12 cellular contexts compared by ENCODE assay signal in genomic region chr18:57029761-57030160, GRCh38.
DNase-seq lines count a peak whose midpoint lies in the region; ATAC-seq, FAIRE-seq and TF ChIP-seq lines count a peak whose summit lies in the region.
"Had no signal": no experiment of that assay in that cellular context is flagged by ENCODE, and none has a peak within 500 bp of the region (broad histone marks: within the 10 kb centered on the region; RNA-seq: fewer than 3 reads in every experiment).

No MANE protein-coding gene starts in this region.

- H3K36me3 ChIP-seq in HepG2 (replicated peaks in 1 of 2; ENCODE audit: control insufficient read depth in 1 of 2, insufficient read depth in 2 of 2, low read length in 2 of 2): no peaks in the 10 kb centered on the region
- peaks cover 0 to 1% (median 0%) of the 10 kb centered on the region in 4 donors for H3K36me3 ChIP-seq in right lobe of liver
- H3K36me3 ChIP-seq in adrenal gland (replicated peaks in 1 of 2): peaks cover 0 to 7% of the 10 kb centered on the region in 2 donors

- no peaks in the 10 kb centered on the region for H3K27me3 Mint-ChIP-seq in chondrocyte (ENCODE audit: low read depth)
- H3K27me3 Mint-ChIP-seq: activated naive CD8-positive, alpha-beta T cell treated with anti-CD3 and anti-CD28 coated beads for 36 hours had no signal

- intact Hi-C loops in HepG2 (cut with micrococcal nuclease; ENCODE audit: unreplicated experiment) (no loop called here), right lobe of liver (cut with DNase I) (no loop called here), adrenal gland (cut with DNase I) (no loop called here)

- 93% methylated on average over 5 of the region's 5 CpGs for WGBS in HepG2 (ENCODE audit: low lambda C conversion rate)
- 92% methylated on average over 5 of the region's 5 CpGs for WGBS in right lobe of liver (ENCODE audit: insufficient coverage, low coverage, low lambda C conversion rate, missing lambda C conversion rate)
- 94 to 97% (median 96%) methylated on average over 5 of the region's 5 CpGs for WGBS in adrenal gland, 4 donors

- peak; percentile 91 for ATAC-seq in HepG2
- no peak for ATAC-seq in right lobe of liver

- peaks cover 7% of the 10 kb centered on the region for H3K4me1 Mint-ChIP-seq in chondrocyte (ENCODE audit: low read depth)

- no peak overlapping the region for H2AFZ ChIP-seq in HepG2 (ENCODE audit: low read length)

- H3K9ac ChIP-seq in HepG2 (ENCODE audit: insufficient read depth, low read depth, low read length): no peak overlapping the region

- TF ChIP-seq CTCF in HepG2 (CRISPR knock-in tag; IDR thresholded peaks at IDR 0.05): peak; percentile 43
- TF ChIP-seq CTCF in right lobe of liver (IDR thresholded peaks at IDR 0.05): peak in 1 of 4 donors; percentile 4
- TF ChIP-seq CTCF in chondrocyte (IDR thresholded peaks at IDR 0.05): peak; percentile 11
- no peak for TF ChIP-seq CTCF in adrenal gland (IDR thresholded peaks at IDR 0.05)

- peaks cover 11% of the 10 kb centered on the region for H3K4me1 ChIP-seq in HepG2 (ENCODE audit: insufficient read depth, low read length)
- peaks cover 0 to 21% (median 4%) of the 10 kb centered on the region in 4 donors for H3K4me1 ChIP-seq in right lobe of liver
- H3K4me1 ChIP-seq in adrenal gland (replicated peaks in 1 of 2): no peaks in the 10 kb centered on the region
- H3K4me1 ChIP-seq: vagina had no signal

- no peak for TF ChIP-seq RAD21 in HepG2 (CRISPR knock-in tag; IDR thresholded peaks at IDR 0.05)

- no peaks in the 10 kb centered on the region for H3K9me3 ChIP-seq in HepG2 (ENCODE audit: low read length)
- no peaks in the 10 kb centered on the region for H3K9me3 ChIP-seq in right lobe of liver
- no peaks in the 10 kb centered on the region for H3K9me3 ChIP-seq in adrenal gland (replicated peaks in 1 of 3)
- H3K9me3 ChIP-seq: vagina had no signal

- H3K79me2 ChIP-seq in HepG2 (ENCODE audit: insufficient read depth, low read length): no peaks in the 10 kb centered on the region

- no peak overlapping the region for H3K27ac ChIP-seq in HepG2 (ENCODE audit: extremely low read length, insufficient read depth, low read length)
- no peak overlapping the region for H3K27ac ChIP-seq in right lobe of liver
- H3K27ac ChIP-seq in adrenal gland: no peak overlapping the region
- H3K27ac ChIP-seq: vagina had no signal

- BruUV-seq in HepG2 (replicated peaks; lab: Mats Ljungman, UMichigan): no TSS peak

- H3K4me3 ChIP-seq in HepG2 (replicated peaks in 1 of 3; ENCODE audit: insufficient read depth in 1 of 3, low read depth in 2 of 3, low read length in 3 of 3) (no peak overlapping the region), right lobe of liver (no peak overlapping the region), adrenal gland (no peak overlapping the region)
- H3K4me3 ChIP-seq: vagina had no signal

- H3K36me3 Mint-ChIP-seq in chondrocyte (ENCODE audit: low read depth): peaks cover 19% of the 10 kb centered on the region

- H3K4me3 Mint-ChIP-seq in chondrocyte (ENCODE audit: unreplicated experiment): no peak overlapping the region
- H3K4me3 Mint-ChIP-seq: activated naive CD8-positive, alpha-beta T cell treated with anti-CD3 and anti-CD28 coated beads for 36 hours had no signal

- no peak overlapping the region for H3K27ac Mint-ChIP-seq in chondrocyte (ENCODE audit: unreplicated experiment)
- H3K27ac Mint-ChIP-seq: activated naive CD8-positive, alpha-beta T cell treated with anti-CD3 and anti-CD28 coated beads for 36 hours had no signal

- H3K4me2 ChIP-seq in HepG2 (ENCODE audit: low read depth, low read length): no peak overlapping the region

- FAIRE-seq in HepG2 (lab: Jason Lieb, UNC) (no peak), H54 (lab: Jason Lieb, UNC) (no peak)

- no peaks in the 10 kb centered on the region for H3K9me3 Mint-ChIP-seq in chondrocyte (ENCODE audit: low read depth)
- H3K9me3 Mint-ChIP-seq: activated naive CD8-positive, alpha-beta T cell treated with anti-CD3 and anti-CD28 coated beads for 36 hours had no signal

- no peaks in the 10 kb centered on the region for H4K20me1 ChIP-seq in HepG2 (ENCODE audit: insufficient read depth, low read length)

- POLR2A ChIA-PET in HepG2 (lab: Yijun Ruan, JAX): no interaction called here

- TF ChIP-seq EP300 in HepG2 (IDR thresholded peaks at IDR 0.05; ENCODE audit: low read depth in 2 of 2, low read length in 2 of 2) (no peak), HepG2 (CRISPR knock-in tag; IDR thresholded peaks at IDR 0.05; ENCODE audit: borderline replicate concordance) (no peak)

- TF ChIP-seq POLR2A in HepG2 (IDR thresholded peaks at IDR 0.05; ENCODE audit: insufficient read depth in 1 of 2, low read depth in 2 of 2, low read length in 2 of 2) (no peak), right lobe of liver (IDR thresholded peaks at IDR 0.05) (no peak), adrenal gland (IDR thresholded peaks at IDR 0.05) (no peak), H54 (IDR thresholded peaks at IDR 0.05; ENCODE audit: low read depth, low read length) (no peak)

- H3K27me3 ChIP-seq in HepG2 (ENCODE audit: control insufficient read depth in 1 of 2, insufficient read depth in 2 of 2, low read length in 2 of 2) (no peaks in the 10 kb centered on the region), right lobe of liver (no peaks in the 10 kb centered on the region), adrenal gland (no peaks in the 10 kb centered on the region)
- H3K27me3 ChIP-seq: vagina had no signal

- in situ Hi-C loops in HepG2 (cut with HindIII; ENCODE audit: extremely low pct_ligation_motif_present, low pct_unique_long_range_greater_than_20kb): no loop called here

- CTCF ChIA-PET in HepG2 (lab: Yijun Ruan, JAX; ENCODE audit: low intra/inter-chr PET ratio, low total read pairs): no interaction called here

- peak; percentile 20 for DNase-seq in HepG2 (ENCODE audit: low spot score)
- no peak for DNase-seq in right lobe of liver
- DNase-seq in NCI-H524 treated with DMSO at 0.1 percent for 48 hours (lab: John Stamatoyannopoulos, UW): peak; percentile 30
- no peak for DNase-seq in chondrocyte (ENCODE audit: low spot score)
- DNase-seq in NCI-H510A (lab: John Stamatoyannopoulos, UW): no peak
- DNase-seq in adrenal gland: no peak
- DNase-seq in H54 (ENCODE audit: insufficient read length, low spot score): no peak
- no peak for DNase-seq in NCI-H446 treated with DMSO at 0.1 percent for 48 hours (lab: John Stamatoyannopoulos, UW)
- DNase-seq: activated naive CD8-positive, alpha-beta T cell treated with anti-CD3 and anti-CD28 coated beads for 36 hours; effector memory CD4-positive, alpha-beta T cell; NCI-H226 had no signal

TF ChIP-seq in HepG2, 621 proteins besides CTCF, POLR2A, EP300 and RAD21:
- TF ChIP-seq PAWR (CRISPR knock-in tag; IDR thresholded peaks at IDR 0.05; ENCODE audit: borderline replicate concordance) (no peak), ZNF790 (CRISPR knock-in tag; IDR thresholded peaks at IDR 0.05; ENCODE audit: borderline replicate concordance) (no peak), ZFP62 (CRISPR knock-in tag; IDR thresholded peaks at IDR 0.05) (no peak), SMC3 (IDR thresholded peaks at IDR 0.05; ENCODE audit: low read length) (peak; percentile 28; the same call in 1 of the 2 replicates), MEF2D (CRISPR knock-in tag; IDR thresholded peaks at IDR 0.05) (no peak), STAG1 (CRISPR knock-in tag; IDR thresholded peaks at IDR 0.05) (peak; percentile 46), ZNF383 (CRISPR knock-in tag; IDR thresholded peaks at IDR 0.05; ENCODE audit: borderline replicate concordance) (no peak), ZNF460 (CRISPR knock-in tag; IDR thresholded peaks at IDR 0.05; ENCODE audit: borderline replicate concordance) (no peak), ZNF782 (CRISPR knock-in tag; IDR thresholded peaks at IDR 0.05; ENCODE audit: borderline replicate concordance) (no peak), NAIF1 (CRISPR knock-in tag; IDR thresholded peaks at IDR 0.05; ENCODE audit: borderline replicate concordance) (no peak)
- TF ChIP-seq, protein P1, sequence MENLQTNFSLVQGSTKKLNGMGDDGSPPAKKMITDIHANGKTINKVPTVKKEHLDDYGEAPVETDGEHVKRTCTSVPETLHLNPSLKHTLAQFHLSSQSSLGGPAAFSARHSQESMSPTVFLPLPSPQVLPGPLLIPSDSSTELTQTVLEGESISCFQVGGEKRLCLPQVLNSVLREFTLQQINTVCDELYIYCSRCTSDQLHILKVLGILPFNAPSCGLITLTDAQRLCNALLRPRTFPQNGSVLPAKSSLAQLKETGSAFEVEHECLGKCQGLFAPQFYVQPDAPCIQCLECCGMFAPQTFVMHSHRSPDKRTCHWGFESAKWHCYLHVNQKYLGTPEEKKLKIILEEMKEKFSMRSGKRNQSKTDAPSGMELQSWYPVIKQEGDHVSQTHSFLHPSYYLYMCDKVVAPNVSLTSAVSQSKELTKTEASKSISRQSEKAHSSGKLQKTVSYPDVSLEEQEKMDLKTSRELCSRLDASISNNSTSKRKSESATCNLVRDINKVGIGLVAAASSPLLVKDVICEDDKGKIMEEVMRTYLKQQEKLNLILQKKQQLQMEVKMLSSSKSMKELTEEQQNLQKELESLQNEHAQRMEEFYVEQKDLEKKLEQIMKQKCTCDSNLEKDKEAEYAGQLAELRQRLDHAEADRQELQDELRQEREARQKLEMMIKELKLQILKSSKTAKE (CRISPR knock-in tag; IDR thresholded peaks at IDR 0.05; ENCODE audit: borderline replicate concordance): no peak
- TF ChIP-seq, protein P2, sequence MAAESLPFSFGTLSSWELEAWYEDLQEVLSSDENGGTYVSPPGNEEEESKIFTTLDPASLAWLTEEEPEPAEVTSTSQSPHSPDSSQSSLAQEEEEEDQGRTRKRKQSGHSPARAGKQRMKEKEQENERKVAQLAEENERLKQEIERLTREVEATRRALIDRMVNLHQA (CRISPR knock-in tag; IDR thresholded peaks at IDR 0.05): no peak
TF ChIP-seq in HepG2: peak in this region for 2.

Comparison
In these comparisons a context has a peak if more than half of its experiments do, and no peak if none do; other contexts are left out.
1. DNase-seq: peak in HepG2 (single experiment) and NCI-H524 treated with DMSO at 0.1 percent for 48 hours (single experiment); none in right lobe of liver (0 of 3), chondrocyte (single experiment), NCI-H510A (single experiment), adrenal gland (0 of 7), H54 (single experiment) and NCI-H446 treated with DMSO at 0.1 percent for 48 hours (single experiment).
2. CTCF ChIP-seq: peak in HepG2 (single experiment) and chondrocyte (single experiment); none in adrenal gland (0 of 6).